In the genomic region with DNA sequence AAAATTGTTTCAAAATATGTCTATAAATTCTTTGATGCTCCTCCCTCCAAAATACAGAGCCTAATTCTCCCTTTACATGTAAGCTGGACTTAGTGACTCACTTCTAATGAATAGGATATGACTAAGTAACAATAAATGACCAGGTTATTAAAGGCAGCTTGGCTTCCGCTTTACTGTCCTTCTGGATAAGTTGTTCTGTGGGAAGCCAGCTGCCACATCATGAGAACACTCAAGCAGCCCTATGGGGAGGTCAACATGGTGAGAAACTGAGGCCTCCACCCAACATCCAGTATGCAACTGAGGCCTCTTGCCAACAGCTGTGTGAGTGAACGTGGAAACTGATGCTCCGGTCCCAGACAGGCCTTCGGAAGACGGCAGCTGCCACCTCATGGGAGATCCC, we compare ENCODE assay signal across 14 cellular contexts.
A peak's percentile ranks its signal among the peaks of the same experiment; 100 is the strongest.
DNase-seq lines count a peak whose midpoint lies in the region; ATAC-seq, FAIRE-seq and TF ChIP-seq lines count a peak whose summit lies in the region.
"Had no signal": no experiment of that assay in that cellular context is flagged by ENCODE, and none has a peak within 500 bp of the region (broad histone marks: within the 10 kb centered on the region; RNA-seq: fewer than 3 reads in every experiment).

No MANE protein-coding gene starts in this region.

- no peaks in the 10 kb centered on the region for H3K36me3 ChIP-seq in breast epithelium
- H3K36me3 ChIP-seq in bronchial epithelial cell (ENCODE audit: control insufficient read depth, insufficient read depth, low read length), result no peaks in the 10 kb centered on the region
- H3K36me3 ChIP-seq: cardiac muscle cell had no signal

- H3K36me3 Mint-ChIP-seq in MCF 10A (ENCODE audit: insufficient read depth, unreplicated experiment), result no peaks in the 10 kb centered on the region

- H3K4me1 Mint-ChIP-seq in MCF 10A (ENCODE audit: insufficient read depth, unreplicated experiment), result peaks cover 7% of the 10 kb centered on the region

- no peak for TF ChIP-seq POLR2A in breast epithelium (IDR thresholded peaks at IDR 0.05)

- H3K27me3 ChIP-seq in breast epithelium (no peaks in the 10 kb centered on the region), bronchial epithelial cell (ENCODE audit: control insufficient read depth, insufficient read depth, low read length) (no peaks in the 10 kb centered on the region)
- H3K27me3 ChIP-seq: cardiac muscle cell had no signal

- DNase-seq in MCF 10A (ENCODE audit: unreplicated experiment) (peak; percentile 27), breast epithelium (ENCODE audit: low spot score in 2 of 2) (no peak), bronchial epithelial cell (ENCODE audit: low read depth) (peak; percentile 88), hepatic stellate cell (ENCODE audit: low spot score) (peak; percentile 64), superior temporal gyrus (ENCODE audit: extremely low spot score) (no peak), left ventricle myocardium superior (no peak), NCI-H1417 treated with DMSO at 0.1 percent for 48 hours (lab: John Stamatoyannopoulos, UW) (no peak)
- DNase-seq in activated CD8-positive, alpha-beta memory T cell treated with anti-CD3 and anti-CD28 coated beads for 24 hours, result no peak
- DNase-seq: NCI-H2081, NCI-H82 had no signal

- CTCF ChIA-PET in MCF 10A (lab: Yijun Ruan, JAX), result interaction anchor here (0.6 to 13.8 kb wide), 6 partner anchors 8 to 504 kb away, joined by 3 to 152 read pairs (median 8); no protein-coding TSS in a partner anchor

- H3K4me3 ChIP-seq in breast epithelium (no peak overlapping the region), bronchial epithelial cell (ENCODE audit: low read depth, low read length) (no peak overlapping the region)
- H3K4me3 ChIP-seq: cardiac muscle cell had no signal

- BruUV-seq in MCF 10A (replicated peaks; lab: Mats Ljungman, UMichigan), result no TSS peak

- no peak for ATAC-seq in left ventricle myocardium superior

- no peaks in the 10 kb centered on the region for H3K9me3 Mint-ChIP-seq in MCF 10A (ENCODE audit: unreplicated experiment)

- H3K27me3 Mint-ChIP-seq in MCF 10A (ENCODE audit: insufficient read depth, unreplicated experiment), result no peaks in the 10 kb centered on the region

- intact Hi-C loops in MCF 10A (cut with micrococcal nuclease) (no loop called here), breast epithelium (cut with DNase I; ENCODE audit: low total_unique reads) (no loop called here), left ventricle myocardium superior (cut with micrococcal nuclease) (no loop called here)

- no peaks in the 10 kb centered on the region for H3K4me1 ChIP-seq in breast epithelium

- H3K4me3 Mint-ChIP-seq in MCF 10A (ENCODE audit: unreplicated experiment), result no peak overlapping the region

- no peak overlapping the region for H3K27ac Mint-ChIP-seq in MCF 10A (ENCODE audit: low read depth, unreplicated experiment)

- H3K27ac ChIP-seq in breast epithelium, result no peak overlapping the region
- H3K27ac ChIP-seq: cardiac muscle cell had no signal

- POLR2A ChIA-PET in MCF 10A (lab: Yijun Ruan, JAX), result interaction anchor here (0.7 kb wide), 1 partner anchor 416 kb away, joined by 6 read pairs; no protein-coding TSS in a partner anchor

- TF ChIP-seq CTCF in MCF 10A (IDR thresholded peaks at IDR 0.05; ENCODE audit: unreplicated experiment), result no peak
- TF ChIP-seq CTCF in breast epithelium (IDR thresholded peaks at IDR 0.05), result no peak
- no peak for TF ChIP-seq CTCF in bronchial epithelial cell (IDR thresholded peaks at IDR 0.05; ENCODE audit: insufficient read depth, low read length, severe bottlenecking)

- no peak for FAIRE-seq in bronchial epithelial cell (lab: Jason Lieb, UNC)
- FAIRE-seq: A204.1, H1, TTC549 had no signal

- no peaks in the 10 kb centered on the region for H3K9me3 ChIP-seq in breast epithelium

Comparison
In these comparisons a context has a peak if more than half of its experiments do, and no peak if none do; other contexts are left out.
1. DNase-seq: peak in MCF 10A (single experiment), bronchial epithelial cell (single experiment) and hepatic stellate cell (single experiment); none in breast epithelium (0 of 2), superior temporal gyrus (single experiment), activated CD8-positive, alpha-beta memory T cell treated with anti-CD3 and anti-CD28 coated beads for 24 hours (single experiment), left ventricle myocardium superior (single experiment) and NCI-H1417 treated with DMSO at 0.1 percent for 48 hours (single experiment).